Comparison of ENCODE assay signal across 24 cellular contexts in the genomic region with DNA sequence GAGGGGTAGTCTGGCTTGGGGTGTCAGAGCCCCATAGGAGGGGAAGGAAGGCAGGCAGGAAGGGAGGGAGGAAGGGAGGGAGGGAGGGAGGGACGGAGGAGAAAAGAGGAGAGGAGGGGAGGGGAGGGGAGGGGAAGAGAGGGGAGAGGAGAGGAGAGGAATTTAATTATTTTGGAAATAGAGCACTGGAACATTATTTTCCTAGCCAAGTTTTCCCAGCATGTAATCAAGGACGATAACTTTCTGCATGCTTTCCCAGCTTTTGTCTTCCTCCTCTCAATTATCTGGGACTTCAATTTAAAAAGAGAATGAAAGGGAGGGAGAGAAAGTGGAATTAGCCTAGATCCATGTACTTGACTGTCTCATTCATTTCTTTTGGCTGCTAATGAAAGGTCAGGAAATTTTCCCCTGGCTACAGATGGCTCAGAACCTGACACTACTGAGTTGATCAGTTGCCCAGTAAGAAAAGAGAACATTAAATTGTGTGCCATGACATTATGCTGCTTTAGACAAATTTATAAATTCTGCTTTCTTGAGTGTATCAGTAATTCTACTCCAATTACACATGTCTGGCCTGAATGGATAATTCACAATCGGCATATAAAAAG.
"Had no signal": no experiment of that assay in that cellular context is flagged by ENCODE, and none has a peak within 500 bp of the region (broad histone marks: within the 10 kb centered on the region; RNA-seq: fewer than 3 reads in every experiment).

No MANE protein-coding gene starts in this region.

- H3K36me3 ChIP-seq: cardiac muscle cell, sigmoid colon, stomach, thyroid gland, upper lobe of left lung, vagina had no signal

- ATAC-seq: left lung, T-helper 17 cell had no signal

- H3K27ac ChIP-seq: cardiac muscle cell, epithelial cell of prostate, esophagus squamous epithelium, left lung, sigmoid colon, stomach, thyroid gland, upper lobe of left lung, vagina had no signal

- H3K4me1 ChIP-seq: thyroid gland had no signal

- DNase-seq: activated CD4-positive, alpha-beta T cell treated with anti-CD3 and anti-CD28 coated beads, Interleukin-2, amount 10 ng/mL, durations not matched to agents 24 days and 14 days; activated CD4-positive, CD25-positive, alpha-beta regulatory T cell treated with anti-CD3 and anti-CD28 coated beads, Interleukin-2, amount 50 U/mL, for 72 hours; activated CD8-positive, alpha-beta memory T cell treated with anti-CD3 and anti-CD28 coated beads, Interleukin-2, amount 50 U/mL, for 4 hours; activated T-cell treated with anti-CD3 and anti-CD28 coated beads, Interleukin-2, amount 50 U/mL, for 24 hours; aorta; effector CD4-positive, alpha-beta T cell; esophagus squamous epithelium; foreskin melanocyte; left lung; mesendoderm; sigmoid colon; small intestine; stimulated activated CD4-positive, alpha-beta T cell treated with anti-CD3 and anti-CD28 coated beads, Interleukin-4, amount 100 ng/mL, for 4 hours; stimulated activated CD8-positive, alpha-beta memory T cell treated with anti-CD3 and anti-CD28 coated beads, Interleukin-4, amount 100 ng/mL, for 48 hours; stomach; T-helper 17 cell; T1000; thyroid gland; upper lobe of left lung had no signal

- H3K9me3 ChIP-seq: esophagus squamous epithelium, left lung, sigmoid colon, stomach, thyroid gland, upper lobe of left lung, vagina had no signal

- FAIRE-seq: endometrium, small intestine had no signal

- H3K4me3 ChIP-seq: cardiac muscle cell, esophagus squamous epithelium, left lung, lung, sigmoid colon, stomach, thyroid gland, upper lobe of left lung, vagina had no signal

- H3K27me3 ChIP-seq: cardiac muscle cell, esophagus squamous epithelium, left lung, sigmoid colon, stomach, thyroid gland, upper lobe of left lung, vagina had no signal
